8 cellular contexts compared by ENCODE assay signal in the genomic region with DNA sequence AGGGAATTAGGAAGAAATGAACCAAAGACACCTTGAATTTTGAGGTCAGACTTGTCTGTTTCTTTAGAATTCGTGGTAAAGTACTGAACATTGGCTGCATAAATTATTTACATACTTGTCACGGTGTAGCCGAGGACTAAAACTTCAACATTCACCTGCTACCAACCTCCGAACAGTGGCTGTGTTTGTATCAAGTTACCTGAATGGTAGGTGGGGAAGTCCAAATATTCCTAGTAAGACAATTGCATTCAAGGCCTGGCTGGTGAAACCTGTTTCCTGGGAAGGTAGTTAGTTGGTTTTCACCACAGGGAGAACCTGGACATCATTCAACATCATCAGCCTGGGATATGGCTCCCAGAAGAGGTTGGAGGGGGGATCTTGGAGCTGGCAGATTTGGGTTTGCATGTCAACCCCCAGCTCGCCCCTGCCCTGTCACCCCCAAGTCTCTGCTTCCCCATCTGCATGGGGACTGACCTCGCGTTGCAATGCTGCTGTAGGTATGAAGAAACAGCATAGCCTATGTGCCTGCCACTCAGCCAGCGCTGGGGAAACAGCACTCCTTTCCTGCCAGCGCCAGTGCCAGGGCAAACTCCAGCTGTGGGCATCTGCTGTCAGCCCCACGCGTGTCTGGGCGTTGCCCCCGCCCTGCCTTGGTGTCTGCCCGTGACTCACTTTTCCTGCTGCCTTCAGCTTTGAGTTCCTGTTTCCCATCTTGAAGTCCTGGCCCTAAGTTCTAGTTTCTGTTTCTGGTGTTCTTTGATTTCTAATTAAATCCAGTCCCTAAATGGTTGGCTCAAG.
DNase-seq lines count a peak whose midpoint lies in the region; ATAC-seq lines count a peak whose summit lies in the region.

No MANE protein-coding gene starts in this region.

- H3K36me3 ChIP-seq in rectal smooth muscle tissue (ENCODE audit: control insufficient read depth, insufficient read depth, low read length) = no peaks in the 10 kb centered on the region

- DNase-seq in GM03348 (ENCODE audit: low spot score) = peak; percentile 89
- DNase-seq in activated CD4-positive, alpha-beta T cell treated with anti-CD3 and anti-CD28 coated beads for 48 hours = peak; percentile 48
- peak; percentile 77 for DNase-seq in fibroblast of peridontal ligament (ENCODE audit: extremely low read depth)
- no peak for DNase-seq in NCI-H2081 (lab: John Stamatoyannopoulos, UW)
- no peak for DNase-seq in NCI-H82 (lab: John Stamatoyannopoulos, UW)

- peak overlapping the region; percentile 8 for H3K4me3 ChIP-seq in rectal smooth muscle tissue (ENCODE audit: low read length)

- ATAC-seq in HG02759 (IDR thresholded peaks at IDR 0.05; ENCODE audit: unreplicated experiment) = peak; percentile 16
- ATAC-seq in HG02970 (IDR thresholded peaks at IDR 0.05; ENCODE audit: low FRiP score, unreplicated experiment) = no peak

- H3K27me3 ChIP-seq in rectal smooth muscle tissue (ENCODE audit: control insufficient read depth, insufficient read depth, low read length) = no peaks in the 10 kb centered on the region

- H3K27ac ChIP-seq in rectal smooth muscle tissue (ENCODE audit: low read depth, low read length) = no peak overlapping the region

- H3K9ac ChIP-seq in rectal smooth muscle tissue (ENCODE audit: low read length) = no peak overlapping the region

- H3K4me1 ChIP-seq in rectal smooth muscle tissue (ENCODE audit: control insufficient read depth, insufficient read depth, low read length) = no peaks in the 10 kb centered on the region

Comparison
In these comparisons a context has a peak if more than half of its experiments do, and no peak if none do; other contexts are left out.
1. DNase-seq: peak in GM03348 (single experiment), activated CD4-positive, alpha-beta T cell treated with anti-CD3 and anti-CD28 coated beads for 48 hours (single experiment) and fibroblast of peridontal ligament (single experiment); none in NCI-H2081 (0 of 2) and NCI-H82 (single experiment).